Comparison of ENCODE assay signal across 11 cellular contexts in genomic region chr22:46748206-46748947, GRCh38. TPM values are rescaled to one million over a fixed set of nuclear protein-coding genes. Genes with fewer than 3 reads are reported as not detected.
A peak's percentile ranks its signal among the peaks of the same experiment; 100 is the strongest.
DNase-seq lines count a peak whose midpoint lies in the region; ATAC-seq, FAIRE-seq and TF ChIP-seq lines count a peak whose summit lies in the region.
"Had no signal": no experiment of that assay in that cellular context is flagged by ENCODE, and none has a peak within 500 bp of the region (broad histone marks: within the 10 kb centered on the region; RNA-seq: fewer than 3 reads in every experiment).

No MANE protein-coding gene starts in this region.

- H3K9me2 ChIP-seq in Loucy (replicated peaks; ENCODE audit: low read depth, low read length): no peaks in the 10 kb centered on the region

- intact Hi-C loops in kidney (cut with DNase I): no loop called here
- intact Hi-C loops in pancreas (cut with DNase I): no loop called here

- H3K9ac ChIP-seq in Loucy (ENCODE audit: low read depth, low read length, poor library complexity, severe bottlenecking): no peak overlapping the region
- no peak overlapping the region for H3K9ac ChIP-seq in kidney (ENCODE audit: low read length in 2 of 2)

- H3K27me3 ChIP-seq in Loucy (ENCODE audit: insufficient read depth, low read length, poor library complexity, severe bottlenecking) (no peaks in the 10 kb centered on the region), small intestine (ENCODE audit: control insufficient read depth in 2 of 2, insufficient read depth in 2 of 2, low read length in 2 of 2) (no peaks in the 10 kb centered on the region), pancreas (no peaks in the 10 kb centered on the region)

- no peak for FAIRE-seq in kidney (lab: Jason Lieb, UNC)
- FAIRE-seq in small intestine (lab: Jason Lieb, UNC): no peak
- FAIRE-seq in pancreas (lab: Jason Lieb, UNC): no peak
- FAIRE-seq: frontal cortex had no signal

- WGBS in small intestine, 3 donors: 89 to 92% (median 92%) methylated on average over 18 to 21 of the region's 21 CpGs
- 87 to 89% methylated on average over 20 to 21 of the region's 21 CpGs for WGBS in pancreas, 2 donors

- H3K4me3 ChIP-seq in Loucy (ENCODE audit: low read length, poor library complexity, severe bottlenecking): no peak overlapping the region
- H3K4me3 ChIP-seq in kidney (ENCODE audit: low read length in 2 of 2): no peak overlapping the region
- no peak overlapping the region for H3K4me3 ChIP-seq in small intestine (ENCODE audit: low read depth in 1 of 2, low read length in 2 of 2)
- no peak overlapping the region for H3K4me3 ChIP-seq in pancreas

- H3K27ac Mint-ChIP-seq in activated CD8-positive, alpha-beta memory T cell treated with anti-CD3 and anti-CD28 coated beads, Interleukin-2, amount 10 ng/mL, durations not matched to agents 7 days and 5 days: peak overlapping the region; percentile 93

- H3K9me3 Mint-ChIP-seq in activated CD8-positive, alpha-beta memory T cell treated with anti-CD3 and anti-CD28 coated beads, Interleukin-2, amount 10 ng/mL, durations not matched to agents 7 days and 5 days (ENCODE audit: low read depth): no peaks in the 10 kb centered on the region

- H3K27ac ChIP-seq in kidney (ENCODE audit: low read depth in 2 of 2, low read length in 2 of 2) (peak overlapping the region in 1 of 2 donors; percentile 43), small intestine (ENCODE audit: low read depth in 1 of 2, low read length in 1 of 2) (peak overlapping the region; percentile 30 to 85), pancreas (no peak overlapping the region)

- TF ChIP-seq CTCF in Loucy (conservative IDR thresholded peaks at IDR 0.05; ENCODE audit: low read length) (no peak), kidney (IDR thresholded peaks at IDR 0.05; ENCODE audit: borderline replicate concordance, extremely low read depth, insufficient read depth) (no peak), pancreas (IDR thresholded peaks at IDR 0.05) (no peak)

- no peaks in the 10 kb centered on the region for H3K79me2 ChIP-seq in Loucy (ENCODE audit: insufficient read depth, low read length)

- CTCF ChIA-PET in activated CD8-positive, alpha-beta memory T cell treated with anti-CD3 and anti-CD28 coated beads, Interleukin-2, amount 10 ng/mL, durations not matched to agents 7 days and 5 days (lab: Charles Lee): interaction anchor here (0.6 to 4.1 kb wide), 6 partner anchors 9 to 185 kb away, joined by 3 to 52 read pairs (median 7); partner anchors contain the start of gene TBC1D22A

- H2AFZ ChIP-seq in Loucy (ENCODE audit: low read length): no peak overlapping the region

- no peaks in the 10 kb centered on the region for H3F3A ChIP-seq in Loucy (ENCODE audit: low read depth)

- H3K4me1 Mint-ChIP-seq in activated CD8-positive, alpha-beta memory T cell treated with anti-CD3 and anti-CD28 coated beads, Interleukin-2, amount 10 ng/mL, durations not matched to agents 7 days and 5 days: peaks cover 20% of the 10 kb centered on the region

- no peaks in the 10 kb centered on the region for H3K27me3 Mint-ChIP-seq in activated CD8-positive, alpha-beta memory T cell treated with anti-CD3 and anti-CD28 coated beads, Interleukin-2, amount 10 ng/mL, durations not matched to agents 7 days and 5 days

- H3K9me3 ChIP-seq in Loucy (ENCODE audit: insufficient read depth, low read depth, low read length) (no peaks in the 10 kb centered on the region), kidney (ENCODE audit: control insufficient read depth in 1 of 2, low read length in 2 of 2) (no peaks in the 10 kb centered on the region), small intestine (ENCODE audit: control insufficient read depth, low read depth) (no peaks in the 10 kb centered on the region), pancreas (no peaks in the 10 kb centered on the region)

- H3K4me1 ChIP-seq in Loucy (ENCODE audit: insufficient read depth, low read length, poor library complexity, severe bottlenecking) (peaks cover 16% of the 10 kb centered on the region), kidney (ENCODE audit: control insufficient read depth in 1 of 2, insufficient read depth in 1 of 2, low read depth in 1 of 2, low read length in 2 of 2) (peaks cover 27 to 28% of the 10 kb centered on the region in 2 donors), small intestine (ENCODE audit: control insufficient read depth in 2 of 2, insufficient read depth in 1 of 2, low read depth in 1 of 2, low read length in 1 of 2) (peaks cover 18 to 20% of the 10 kb centered on the region in 2 donors), pancreas (peaks cover 0 to 4% (median 0%) of the 10 kb centered on the region in 3 donors)

- no peaks in the 10 kb centered on the region for H4K20me1 ChIP-seq in Loucy (ENCODE audit: insufficient read depth, low read length, poor library complexity, severe bottlenecking)

- peak overlapping the region; percentile 52 for H3K4me2 ChIP-seq in Loucy (ENCODE audit: low read depth, low read length, poor library complexity, severe bottlenecking)

- H3K4me3 Mint-ChIP-seq in activated CD8-positive, alpha-beta memory T cell treated with anti-CD3 and anti-CD28 coated beads, Interleukin-2, amount 10 ng/mL, durations not matched to agents 7 days and 5 days: no peak overlapping the region

- ATAC-seq in activated CD8-positive, alpha-beta memory T cell treated with anti-CD3 and anti-CD28 coated beads, Interleukin-2, amount 10 ng/mL, durations not matched to agents 7 days and 5 days: no peak
- no peak for ATAC-seq in pancreas

- no peak for DNase-seq in activated CD8-positive, alpha-beta memory T cell treated with anti-CD3 and anti-CD28 coated beads, Interleukin-2, amount 10 ng/mL, durations not matched to agents 7 days and 5 days
- no peak for DNase-seq in activated CD8-positive, alpha-beta memory T cell treated with anti-CD3 and anti-CD28 coated beads for 24 hours
- DNase-seq in kidney (peak; percentile 68), small intestine (no peak), AG20443 (ENCODE audit: low spot score) (no peak), pancreas (no peak), mucosa of gallbladder (ENCODE audit: low spot score) (no peak)
- DNase-seq: H7, NCI-H1105 treated with DMSO at 0.1 percent for 48 hours had no signal

- H3K36me3 ChIP-seq in Loucy (ENCODE audit: insufficient read depth, low read length): no peaks in the 10 kb centered on the region
- H3K36me3 ChIP-seq in kidney (ENCODE audit: control insufficient read depth in 1 of 2, insufficient read depth in 2 of 2, low read length in 2 of 2): no peaks in the 10 kb centered on the region
- no peaks in the 10 kb centered on the region for H3K36me3 ChIP-seq in small intestine (ENCODE audit: control insufficient read depth in 2 of 2, insufficient read depth in 2 of 2, low read length in 2 of 2)
- H3K36me3 ChIP-seq in pancreas: no peaks in the 10 kb centered on the region

- no peaks in the 10 kb centered on the region for H3K36me3 Mint-ChIP-seq in activated CD8-positive, alpha-beta memory T cell treated with anti-CD3 and anti-CD28 coated beads, Interleukin-2, amount 10 ng/mL, durations not matched to agents 7 days and 5 days

RNA-seq across cellular contexts. Expression of gene CERK, which starts 10.3 kb away (rescaled TPM):
- total RNA-seq in activated CD8-positive, alpha-beta memory T cell treated with anti-CD3 and anti-CD28 coated beads, Interleukin-2, amount 10 ng/mL, durations not matched to agents 7 days and 5 days: 10 to 100 TPM; 53.3 to 59.7 TPM
- total RNA-seq in kidney (28.2 TPM), pancreas (10 to 100 TPM; 24.7 to 32.7 (median 29.7) TPM), mucosa of gallbladder (41.8 TPM)
- polyA plus RNA-seq in kidney (ENCODE audit: insufficient read depth, low read depth, low replicate concordance) (21.6 TPM), small intestine (10 to 100 TPM; 43.7 to 59.7 (median 59.7) TPM), pancreas (10 to 100 TPM; 12.7 to 30.0 TPM)

RNA-seq across cellular contexts. Expression of gene TBC1D22A, which starts 14.1 kb away (rescaled TPM):
- total RNA-seq in activated CD8-positive, alpha-beta memory T cell treated with anti-CD3 and anti-CD28 coated beads, Interleukin-2, amount 10 ng/mL, durations not matched to agents 7 days and 5 days: 10 to 100 TPM; 32.6 to 44.9 TPM
- 39.4 TPM for total RNA-seq in kidney
- 24.6 TPM for polyA plus RNA-seq in kidney (ENCODE audit: insufficient read depth, low read depth, low replicate concordance)
- 10 to 100 TPM; 17.7 to 23.0 (median 18.9) TPM for polyA plus RNA-seq in small intestine
- total RNA-seq in pancreas: 10 to 100 TPM; 14.3 to 17.6 (median 16.3) TPM
- polyA plus RNA-seq in pancreas: 10 to 100 TPM; 12.0 to 12.8 TPM
- 33.0 TPM for total RNA-seq in mucosa of gallbladder

Comparison
In these comparisons a context has a peak if more than half of its experiments do, and no peak if none do; other contexts are left out.
1. H3K27ac ChIP-seq: peak in small intestine (2 of 2); none in pancreas (0 of 4).